24 cellular contexts compared by ENCODE assay signal in genomic region chr17:214881-215331, GRCh38. TPM values are rescaled to one million over a fixed set of nuclear protein-coding genes. Genes with fewer than 3 reads are reported as not detected.
A peak's percentile ranks its signal among the peaks of the same experiment; 100 is the strongest.
DNase-seq lines count a peak whose midpoint lies in the region; ATAC-seq and TF ChIP-seq lines count a peak whose summit lies in the region.
"Had no signal": no experiment of that assay in that cellular context is flagged by ENCODE, and none has a peak within 500 bp of the region (broad histone marks: within the 10 kb centered on the region; RNA-seq: fewer than 3 reads in every experiment).

No MANE protein-coding gene starts in this region.

- H3K4me1 Mint-ChIP-seq in progenitor cell of endocrine pancreas (ENCODE audit: low read depth): no peaks in the 10 kb centered on the region
- H3K4me1 Mint-ChIP-seq: activated naive CD8-positive, alpha-beta T cell treated with anti-CD3 and anti-CD28 coated beads for 36 hours; nephron progenitor cell had no signal

- H3K27me3 ChIP-seq in MM.1S (replicated peaks; ENCODE audit: insufficient read depth, low read length) (peaks cover 64% of the 10 kb centered on the region), osteoblast (ENCODE audit: insufficient read depth, low read length) (no peaks in the 10 kb centered on the region)
- H3K27me3 ChIP-seq: brain microvascular endothelial cell, SJCRH30, tibial artery had no signal

- H3K27ac Mint-ChIP-seq in progenitor cell of endocrine pancreas: no peak overlapping the region
- H3K27ac Mint-ChIP-seq: activated naive CD8-positive, alpha-beta T cell treated with anti-CD3 and anti-CD28 coated beads for 36 hours; nephron progenitor cell; T-helper 1 cell treated with Interleukin-12 subunit alpha and Interleukin-12 subunit beta and Interleukin-4 antibody, amounts not matched to agents 30 μg/mL and 1 μg/mL, for 36 hours had no signal

- H3K9me2 ChIP-seq in MM.1S (replicated peaks; ENCODE audit: insufficient read depth, low read length): no peaks in the 10 kb centered on the region

- no peak overlapping the region for H3K27ac ChIP-seq in MM.1S (ENCODE audit: low read length)
- no peak overlapping the region for H3K27ac ChIP-seq in osteoblast (ENCODE audit: low read depth, low read length)
- H3K27ac ChIP-seq: brain microvascular endothelial cell, SJCRH30, tibial artery had no signal

- DNase-seq in AG10803 (ENCODE audit: low read depth) (no peak), MM.1S (no peak), osteoblast (ENCODE audit: insufficient read length, low spot score, missing footprints) (no peak), progenitor cell of endocrine pancreas (ENCODE audit: low spot score, unreplicated experiment) (no peak), GM13976 (ENCODE audit: low spot score) (no peak), mucosa of gallbladder (ENCODE audit: low spot score) (no peak)
- DNase-seq: activated CD4-positive, alpha-beta T cell treated with anti-CD3 and anti-CD28 coated beads, Interleukin-2, amount 50 U/mL, for 48 hours; activated naive CD8-positive, alpha-beta T cell treated with anti-CD3 and anti-CD28 coated beads for 36 hours; brain microvascular endothelial cell; CD4-positive, CD25-positive, alpha-beta regulatory T cell; DMS53; KBM-7; mammary epithelial cell; MV-4-11; NCI-H2029 treated with DMSO at 0.1 percent for 48 hours; NCI-H510A; nephron progenitor cell; retina; SJCRH30; stimulated activated naive CD4-positive, alpha-beta T cell treated with Interleukin-2 at 50 U/mL for 16 hours; tibial artery had no signal

- ATAC-seq in esophagus mucosa: peak; percentile 32
- ATAC-seq in GM19452 (IDR thresholded peaks at IDR 0.05; ENCODE audit: unreplicated experiment): no peak

- peak overlapping the region; percentile 45 for H3K4me3 ChIP-seq in AG10803 (ENCODE audit: low read length)
- peak overlapping the region; percentile 46; the same call in 1 of the 2 replicates for H3K4me3 ChIP-seq in MM.1S (ENCODE audit: low read length)
- H3K4me3 ChIP-seq in osteoblast (ENCODE audit: insufficient read depth, low read length): peak overlapping the region; percentile 71
- H3K4me3 ChIP-seq: SJCRH30, tibial artery had no signal

- H3K36me3 ChIP-seq in MM.1S (replicated peaks; ENCODE audit: insufficient read depth, low read length) (no peaks in the 10 kb centered on the region), osteoblast (ENCODE audit: insufficient read depth, low read length) (no peaks in the 10 kb centered on the region)
- H3K36me3 ChIP-seq: brain microvascular endothelial cell, SJCRH30 had no signal

- H2AFZ ChIP-seq in MM.1S (ENCODE audit: low read length) (no peak overlapping the region), osteoblast (ENCODE audit: low read length) (peak overlapping the region; percentile 96)

- H3K9me3 ChIP-seq in MM.1S (replicated peaks; ENCODE audit: insufficient read depth, low read length) (no peaks in the 10 kb centered on the region), osteoblast (ENCODE audit: low read depth, low read length) (no peaks in the 10 kb centered on the region)
- H3K9me3 ChIP-seq: SJCRH30, tibial artery had no signal

- in situ Hi-C loops in GM13976 (cut with MboI; ENCODE audit: low sequenced_read_pairs, unreplicated experiment): no loop called here

- no peaks in the 10 kb centered on the region for H3K9me3 Mint-ChIP-seq in progenitor cell of endocrine pancreas (ENCODE audit: low read depth)
- H3K9me3 Mint-ChIP-seq: activated naive CD8-positive, alpha-beta T cell treated with anti-CD3 and anti-CD28 coated beads for 36 hours; CD4-positive, CD25-positive, alpha-beta regulatory T cell; T-helper 1 cell treated with Interleukin-12 subunit alpha and Interleukin-12 subunit beta and Interleukin-4 antibody, amounts not matched to agents 30 μg/mL and 1 μg/mL, for 36 hours had no signal

- no peaks in the 10 kb centered on the region for H3K27me3 Mint-ChIP-seq in progenitor cell of endocrine pancreas
- H3K27me3 Mint-ChIP-seq: activated naive CD8-positive, alpha-beta T cell treated with anti-CD3 and anti-CD28 coated beads for 36 hours had no signal

- H3K4me2 ChIP-seq in MM.1S (ENCODE audit: low read depth, low read length): peak overlapping the region; percentile 50; the same call in 1 of the 2 replicates
- H3K4me2 ChIP-seq in osteoblast (ENCODE audit: insufficient read depth, low read length): peak overlapping the region; percentile 83

- no peaks in the 10 kb centered on the region for H3F3A ChIP-seq in MM.1S (ENCODE audit: insufficient read depth, low read length)

- TF ChIP-seq CTCF in AG10803 (conservative IDR thresholded peaks at IDR 0.05; ENCODE audit: low read length) (no peak), MM.1S (IDR thresholded peaks at IDR 0.05; ENCODE audit: low read length) (no peak), osteoblast (IDR thresholded peaks at IDR 0.05; ENCODE audit: extremely low read depth, low read depth, low read length) (no peak), progenitor cell of endocrine pancreas (IDR thresholded peaks at IDR 0.05; ENCODE audit: unreplicated experiment) (no peak), GM13976 (IDR thresholded peaks at IDR 0.05; ENCODE audit: borderline replicate concordance, control extremely low read depth, extremely low read depth, insufficient read depth, missing control alignments) (no peak)

- H3K4me3 Mint-ChIP-seq in progenitor cell of endocrine pancreas (ENCODE audit: low read depth): no peak overlapping the region
- H3K4me3 Mint-ChIP-seq: activated naive CD8-positive, alpha-beta T cell treated with anti-CD3 and anti-CD28 coated beads for 36 hours; nephron progenitor cell; T-helper 1 cell treated with Interleukin-12 subunit alpha and Interleukin-12 subunit beta and Interleukin-4 antibody, amounts not matched to agents 30 μg/mL and 1 μg/mL, for 36 hours had no signal

- no peaks in the 10 kb centered on the region for H3K4me1 ChIP-seq in MM.1S (ENCODE audit: low read length)
- H3K4me1 ChIP-seq in osteoblast (ENCODE audit: insufficient read depth, low read length): no peaks in the 10 kb centered on the region
- H3K4me1 ChIP-seq: SJCRH30, tibial artery had no signal

- no peaks in the 10 kb centered on the region for H4K20me1 ChIP-seq in MM.1S (ENCODE audit: insufficient read depth, low read length)
- H4K20me1 ChIP-seq in osteoblast (ENCODE audit: insufficient read depth, low read length): no peaks in the 10 kb centered on the region

- no peaks in the 10 kb centered on the region for H3K79me2 ChIP-seq in MM.1S (ENCODE audit: low read length)
- H3K79me2 ChIP-seq in osteoblast (ENCODE audit: insufficient read depth, low read length): no peaks in the 10 kb centered on the region

- no peak overlapping the region for H3K9ac ChIP-seq in MM.1S (ENCODE audit: low read length)

- peaks cover 6% of the 10 kb centered on the region for H3K36me3 Mint-ChIP-seq in progenitor cell of endocrine pancreas (ENCODE audit: insufficient read depth)
- H3K36me3 Mint-ChIP-seq: activated naive CD8-positive, alpha-beta T cell treated with anti-CD3 and anti-CD28 coated beads for 36 hours had no signal

RNA-seq across cellular contexts. Expression of gene DOC2B, which starts 33.5 kb away (rescaled TPM):
- total RNA-seq in esophagus mucosa (32.5 TPM), osteoblast (not detected in 2 replicates), progenitor cell of endocrine pancreas (1.2 and 1.3 TPM in 2 replicates), mucosa of gallbladder (4.5 TPM)
- total RNA-seq: CD4-positive, CD25-positive, alpha-beta regulatory T cell; SJCRH30 had no signal
